13 cellular contexts compared by ENCODE assay signal in genomic region chr2:238597638-238598528, GRCh38.
A peak's percentile ranks its signal among the peaks of the same experiment; 100 is the strongest.
DNase-seq lines count a peak whose midpoint lies in the region; ATAC-seq and TF ChIP-seq lines count a peak whose summit lies in the region.
"Had no signal": no experiment of that assay in that cellular context is flagged by ENCODE, and none has a peak within 500 bp of the region (broad histone marks: within the 10 kb centered on the region; RNA-seq: fewer than 3 reads in every experiment).

No MANE protein-coding gene starts in this region.

- peaks cover 2% of the 10 kb centered on the region for H3K27me3 Mint-ChIP-seq in activated CD4-positive, alpha-beta T cell treated with anti-CD3 and anti-CD28 coated beads, Interleukin-2, amount 10 ng/mL, durations not matched to agents 7 days and 5 days

- CTCF ChIA-PET in activated CD4-positive, alpha-beta T cell treated with anti-CD3 and anti-CD28 coated beads, Interleukin-2, amount 10 ng/mL, durations not matched to agents 7 days and 5 days (lab: Charles Lee), result no interaction called here

- intact Hi-C loops in ascending aorta (cut with DNase I), result loop anchor here (1.0 to 10.0 kb wide), 3 partner anchors 87 to 267 kb away; no protein-coding TSS in a partner anchor
- intact Hi-C loops in thyroid gland (cut with DNase I), result no loop called here

- TF ChIP-seq POLR2A in thyroid gland (IDR thresholded peaks at IDR 0.05), result no peak

- WGBS in thyroid gland, 2 donors, result 79 to 86% methylated on average over 11 of the region's 11 CpGs

- POLR2A ChIA-PET in activated CD4-positive, alpha-beta T cell treated with anti-CD3 and anti-CD28 coated beads, Interleukin-2, amount 10 ng/mL, durations not matched to agents 7 days and 5 days (lab: Charles Lee), result no interaction called here

- no peak overlapping the region for H3K4me3 Mint-ChIP-seq in activated CD4-positive, alpha-beta T cell treated with anti-CD3 and anti-CD28 coated beads, Interleukin-2, amount 10 ng/mL, durations not matched to agents 7 days and 5 days

- H3K27ac ChIP-seq in ascending aorta, result peak overlapping the region; percentile 89 to 95
- peak overlapping the region; percentile 79 to 87 (median 87) for H3K27ac ChIP-seq in thyroid gland
- H3K27ac ChIP-seq: parathyroid adenoma had no signal

- H3K4me1 ChIP-seq in ascending aorta, result peaks cover 9 to 35% of the 10 kb centered on the region in 2 donors
- H3K4me1 ChIP-seq in thyroid gland, result peaks cover 26 to 46% of the 10 kb centered on the region in 2 donors
- H3K4me1 ChIP-seq: parathyroid adenoma had no signal

- DNase-seq in Kasumi-1 (lab: John Stamatoyannopoulos, UW) (peak; percentile 0 to 2), ascending aorta (ENCODE audit: low spot score in 2 of 2) (no peak), mesenteric fat pad (ENCODE audit: low spot score) (peak; percentile 74), thyroid gland (no peak)
- no peak for DNase-seq in activated CD4-positive, alpha-beta T cell treated with anti-CD3 and anti-CD28 coated beads, Interleukin-2, amount 10 ng/mL, durations not matched to agents 7 days and 5 days
- no peak for DNase-seq in activated CD8-positive, alpha-beta memory T cell treated with anti-CD3 and anti-CD28 coated beads, Interleukin-2, amount 50 U/mL, for 4 hours
- no peak for DNase-seq in activated CD4-positive, alpha-beta T cell treated with anti-CD3 and anti-CD28 coated beads for 4 hours
- DNase-seq: activated CD4-positive, CD25-positive, alpha-beta regulatory T cell; stimulated activated CD4-positive, alpha-beta T cell treated with anti-CD3 and anti-CD28 coated beads, Interleukin-4, amount 100 ng/mL, for 24 hours; stimulated activated naive CD4-positive, alpha-beta T cell had no signal

- H3K27me3 ChIP-seq in ascending aorta (no peaks in the 10 kb centered on the region), thyroid gland (no peaks in the 10 kb centered on the region)
- H3K27me3 ChIP-seq: MG63 had no signal

- no peak for TF ChIP-seq CTCF in ascending aorta (IDR thresholded peaks at IDR 0.05)
- TF ChIP-seq CTCF in thyroid gland (IDR thresholded peaks at IDR 0.05), result no peak

- H3K4me3 ChIP-seq in ascending aorta (no peak overlapping the region), thyroid gland (replicated peaks in 1 of 3) (no peak overlapping the region)
- H3K4me3 ChIP-seq: MG63 had no signal

- H3K9me3 Mint-ChIP-seq in activated CD4-positive, alpha-beta T cell treated with anti-CD3 and anti-CD28 coated beads, Interleukin-2, amount 10 ng/mL, durations not matched to agents 7 days and 5 days, result peaks cover 2% of the 10 kb centered on the region

- ATAC-seq in GM19324 (IDR thresholded peaks at IDR 0.05; ENCODE audit: low FRiP score, unreplicated experiment), result no peak

- no peak overlapping the region for H3K27ac Mint-ChIP-seq in activated CD4-positive, alpha-beta T cell treated with anti-CD3 and anti-CD28 coated beads, Interleukin-2, amount 10 ng/mL, durations not matched to agents 7 days and 5 days

- H3K36me3 ChIP-seq in ascending aorta (no peaks in the 10 kb centered on the region), thyroid gland (no peaks in the 10 kb centered on the region)
- H3K36me3 ChIP-seq: MG63 had no signal

- no peaks in the 10 kb centered on the region for H3K36me3 Mint-ChIP-seq in activated CD4-positive, alpha-beta T cell treated with anti-CD3 and anti-CD28 coated beads, Interleukin-2, amount 10 ng/mL, durations not matched to agents 7 days and 5 days (ENCODE audit: low read depth)

- H3K9me3 ChIP-seq in ascending aorta (no peaks in the 10 kb centered on the region), thyroid gland (no peaks in the 10 kb centered on the region)
- H3K9me3 ChIP-seq: MG63 had no signal

- no peaks in the 10 kb centered on the region for H3K4me1 Mint-ChIP-seq in activated CD4-positive, alpha-beta T cell treated with anti-CD3 and anti-CD28 coated beads, Interleukin-2, amount 10 ng/mL, durations not matched to agents 7 days and 5 days

Comparison
In these comparisons a context has a peak if more than half of its experiments do, and no peak if none do; other contexts are left out.
1. DNase-seq: peak in Kasumi-1 (2 of 2) and mesenteric fat pad (single experiment); none in ascending aorta (0 of 2), thyroid gland (0 of 2), activated CD4-positive, alpha-beta T cell treated with anti-CD3 and anti-CD28 coated beads, Interleukin-2, amount 10 ng/mL, durations not matched to agents 7 days and 5 days (single experiment), activated CD8-positive, alpha-beta memory T cell treated with anti-CD3 and anti-CD28 coated beads, Interleukin-2, amount 50 U/mL, for 4 hours (single experiment) and activated CD4-positive, alpha-beta T cell treated with anti-CD3 and anti-CD28 coated beads for 4 hours (0 of 2).